ENCODE assay signal across 1 cellular context in the genomic region with DNA sequence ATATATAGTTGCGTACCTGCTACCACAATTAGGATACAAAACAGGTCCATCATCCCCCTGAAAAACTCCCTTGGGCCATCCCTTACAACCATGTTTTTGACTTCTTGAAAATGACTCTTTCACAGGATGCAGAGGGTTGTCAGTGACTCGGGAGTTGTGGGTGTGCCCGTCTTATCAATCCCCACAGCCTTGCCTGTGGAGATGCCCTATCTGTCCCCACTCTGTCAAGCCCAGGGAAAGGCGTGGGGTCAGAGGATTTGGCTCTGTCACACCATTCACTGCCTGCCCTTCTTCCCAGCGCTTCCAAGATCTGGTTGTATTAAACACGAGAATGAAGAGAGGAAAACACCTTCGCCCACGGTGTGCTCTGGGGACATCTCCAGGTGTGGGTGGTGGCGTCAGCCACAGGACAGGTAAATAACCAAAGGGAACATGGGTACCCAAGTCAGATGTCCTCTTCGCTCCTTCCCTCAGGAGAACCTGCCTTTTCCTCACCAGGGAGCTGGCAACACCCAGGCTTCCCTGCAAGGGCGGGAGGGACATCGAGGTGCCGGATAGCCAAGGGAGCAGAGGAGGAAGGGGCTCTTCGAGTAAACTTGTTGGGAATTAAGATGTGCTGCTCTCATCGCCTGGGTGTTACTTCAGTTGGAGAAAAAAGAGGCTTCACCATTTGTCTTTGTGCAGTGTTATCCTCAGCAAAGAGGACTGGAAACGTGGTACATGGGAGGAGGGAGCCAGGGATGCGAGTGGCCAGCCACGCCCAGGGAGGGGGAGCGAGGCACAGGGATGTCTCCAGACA.
TF ChIP-seq lines count a peak whose summit lies in the region.

No MANE protein-coding gene starts in this region.

TF ChIP-seq in K562, 482 proteins besides CTCF, POLR2A, EP300 and RAD21 (continued from another document and continues in another):
- TF ChIP-seq, protein P1, sequence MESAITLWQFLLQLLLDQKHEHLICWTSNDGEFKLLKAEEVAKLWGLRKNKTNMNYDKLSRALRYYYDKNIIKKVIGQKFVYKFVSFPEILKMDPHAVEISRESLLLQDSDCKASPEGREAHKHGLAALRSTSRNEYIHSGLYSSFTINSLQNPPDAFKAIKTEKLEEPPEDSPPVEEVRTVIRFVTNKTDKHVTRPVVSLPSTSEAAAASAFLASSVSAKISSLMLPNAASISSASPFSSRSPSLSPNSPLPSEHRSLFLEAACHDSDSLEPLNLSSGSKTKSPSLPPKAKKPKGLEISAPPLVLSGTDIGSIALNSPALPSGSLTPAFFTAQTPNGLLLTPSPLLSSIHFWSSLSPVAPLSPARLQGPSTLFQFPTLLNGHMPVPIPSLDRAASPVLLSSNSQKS (CRISPR knock-in tag; IDR thresholded peaks at IDR 0.05): no peak
- TF ChIP-seq, protein P2, sequence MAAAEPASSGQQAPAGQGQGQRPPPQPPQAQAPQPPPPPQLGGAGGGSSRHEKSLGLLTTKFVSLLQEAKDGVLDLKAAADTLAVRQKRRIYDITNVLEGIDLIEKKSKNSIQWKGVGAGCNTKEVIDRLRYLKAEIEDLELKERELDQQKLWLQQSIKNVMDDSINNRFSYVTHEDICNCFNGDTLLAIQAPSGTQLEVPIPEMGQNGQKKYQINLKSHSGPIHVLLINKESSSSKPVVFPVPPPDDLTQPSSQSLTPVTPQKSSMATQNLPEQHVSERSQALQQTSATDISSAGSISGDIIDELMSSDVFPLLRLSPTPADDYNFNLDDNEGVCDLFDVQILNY (CRISPR knock-in tag; IDR thresholded peaks at IDR 0.05): no peak
- TF ChIP-seq, protein P3, sequence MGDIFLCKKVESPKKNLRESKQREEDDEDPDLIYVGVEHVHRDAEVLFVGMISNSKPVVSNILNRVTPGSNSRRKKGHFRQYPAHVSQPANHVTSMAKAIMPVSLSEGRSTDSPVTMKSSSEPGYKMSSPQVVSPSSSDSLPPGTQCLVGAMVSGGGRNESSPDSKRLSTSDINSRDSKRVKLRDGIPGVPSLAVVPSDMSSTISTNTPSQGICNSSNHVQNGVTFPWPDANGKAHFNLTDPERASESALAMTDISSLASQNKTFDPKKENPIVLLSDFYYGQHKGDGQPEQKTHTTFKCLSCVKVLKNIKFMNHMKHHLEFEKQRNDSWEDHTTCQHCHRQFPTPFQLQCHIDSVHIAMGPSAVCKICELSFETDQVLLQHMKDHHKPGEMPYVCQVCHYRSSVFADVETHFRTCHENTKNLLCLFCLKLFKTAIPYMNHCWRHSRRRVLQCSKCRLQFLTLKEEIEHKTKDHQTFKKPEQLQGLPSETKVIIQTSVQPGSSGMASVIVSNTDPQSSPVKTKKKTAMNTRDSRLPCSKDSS (IDR thresholded peaks at IDR 0.05; ENCODE audit: low read depth, partially characterized antibody): no peak
- TF ChIP-seq SAP30 (IDR thresholded peaks at IDR 0.05; ENCODE audit: borderline replicate concordance, insufficient read depth, low read depth, low read length, poor library complexity, severe bottlenecking): no peak
- no peak for TF ChIP-seq NCOA4 (IDR thresholded peaks at IDR 0.05; ENCODE audit: partially characterized antibody)
- peak; percentile 36 for TF ChIP-seq EP400 (IDR thresholded peaks at IDR 0.05)
- peak in 1 of 2 experiments; percentile 31; a peak in 1 of 4 replicates for TF ChIP-seq SIN3A (IDR thresholded peaks at IDR 0.05; ENCODE audit: borderline replicate concordance in 2 of 2, control insufficient read depth in 1 of 2, low read depth in 2 of 2, low read length in 2 of 2)
- TF ChIP-seq ATF7 (IDR thresholded peaks at IDR 0.05): no peak; the same call in 1 of the 2 replicates
- TF ChIP-seq CREB1 (IDR thresholded peaks at IDR 0.05): peak; percentile 65
- TF ChIP-seq CREB1 (CRISPR knock-in tag; IDR thresholded peaks at IDR 0.05): no peak
- TF ChIP-seq NONO (IDR thresholded peaks at IDR 0.05; ENCODE audit: low read depth in 2 of 2, low read length in 1 of 2): peak in 1 of 2 experiments; percentile 67; a peak in 1 of 4 replicates
- no peak for TF ChIP-seq HINFP (tag; conservative IDR thresholded peaks at IDR 0.05; ENCODE audit: low read depth)
- TF ChIP-seq HIVEP1 (CRISPR knock-in tag; IDR thresholded peaks at IDR 0.05): no peak
- TF ChIP-seq IRF1 (CRISPR knock-in tag; IDR thresholded peaks at IDR 0.05; ENCODE audit: borderline replicate concordance): no peak
- TF ChIP-seq THRB (CRISPR knock-in tag; conservative IDR thresholded peaks at IDR 0.05): 0 out of 2 replicates have a peak, but pooled peaks have one; percentile 47
- TF ChIP-seq, protein P4, sequence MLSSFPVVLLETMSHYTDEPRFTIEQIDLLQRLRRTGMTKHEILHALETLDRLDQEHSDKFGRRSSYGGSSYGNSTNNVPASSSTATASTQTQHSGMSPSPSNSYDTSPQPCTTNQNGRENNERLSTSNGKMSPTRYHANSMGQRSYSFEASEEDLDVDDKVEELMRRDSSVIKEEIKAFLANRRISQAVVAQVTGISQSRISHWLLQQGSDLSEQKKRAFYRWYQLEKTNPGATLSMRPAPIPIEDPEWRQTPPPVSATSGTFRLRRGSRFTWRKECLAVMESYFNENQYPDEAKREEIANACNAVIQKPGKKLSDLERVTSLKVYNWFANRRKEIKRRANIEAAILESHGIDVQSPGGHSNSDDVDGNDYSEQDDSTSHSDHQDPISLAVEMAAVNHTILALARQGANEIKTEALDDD (IDR thresholded peaks at IDR 0.05): no peak
- no peak for TF ChIP-seq KLF13 (tag; IDR thresholded peaks at IDR 0.05; ENCODE audit: borderline replicate concordance, low read depth)
- no peak for TF ChIP-seq SREBF2 (CRISPR knock-in tag; IDR thresholded peaks at IDR 0.05)
- no peak for TF ChIP-seq HNRNPH1 (optimal IDR thresholded peaks at IDR 0.05; ENCODE audit: low read depth, low read length)
- TF ChIP-seq ZNF311 (CRISPR knock-in tag; IDR thresholded peaks at IDR 0.05): no peak
- TF ChIP-seq GTF2A2 (tag; IDR thresholded peaks at IDR 0.05): no peak
- no peak for TF ChIP-seq PBX2 (CRISPR knock-in tag; IDR thresholded peaks at IDR 0.05; ENCODE audit: low read depth)
- TF ChIP-seq PBX2 (tag; conservative IDR thresholded peaks at IDR 0.05; ENCODE audit: low read depth): peak; percentile 73
- no peak for TF ChIP-seq ZNF551 (CRISPR knock-in tag; IDR thresholded peaks at IDR 0.05)
- TF ChIP-seq BMI1 (IDR thresholded peaks at IDR 0.05; ENCODE audit: low read length): no peak
- peak; percentile 40 for TF ChIP-seq BRD9 (IDR thresholded peaks at IDR 0.05; ENCODE audit: low read depth, partially characterized antibody)
- TF ChIP-seq MLX (CRISPR knock-in tag; conservative IDR thresholded peaks at IDR 0.05): no peak
- TF ChIP-seq ZNF23 (CRISPR knock-in tag; IDR thresholded peaks at IDR 0.05): no peak
- TF ChIP-seq ZNF778 (CRISPR knock-in tag; IDR thresholded peaks at IDR 0.05): no peak
- TF ChIP-seq SNIP1 (IDR thresholded peaks at IDR 0.05; ENCODE audit: low read depth): no peak
- peak; percentile 82 for TF ChIP-seq LEF1 (IDR thresholded peaks at IDR 0.05)
- no peak for TF ChIP-seq HNRNPUL1 (IDR thresholded peaks at IDR 0.05; ENCODE audit: low read length)
- no peak for TF ChIP-seq ZNF830 (CRISPR knock-in tag; IDR thresholded peaks at IDR 0.05)
- TF ChIP-seq TEAD1 (CRISPR knock-in tag; IDR thresholded peaks at IDR 0.05): peak; percentile 48 to 69; a peak in 2 of 4 replicates
- TF ChIP-seq MYC (IDR thresholded peaks at IDR 0.05; ENCODE audit: low read depth, low read length): peak; percentile 73
- no peak for TF ChIP-seq MYC (CRISPR knock-in tag; IDR thresholded peaks at IDR 0.05; ENCODE audit: borderline replicate concordance, low read depth)
- TF ChIP-seq MCM3 (IDR thresholded peaks at IDR 0.05): no peak
- no peak for TF ChIP-seq RBM22 (IDR thresholded peaks at IDR 0.05; ENCODE audit: low read depth, low read length, poor library complexity, severe bottlenecking)
- no peak for TF ChIP-seq THRAP3 (IDR thresholded peaks at IDR 0.05; ENCODE audit: borderline replicate concordance)
- no peak for TF ChIP-seq RFX7 (CRISPR knock-in tag; IDR thresholded peaks at IDR 0.05)
- TF ChIP-seq ARID3B (CRISPR knock-in tag; IDR thresholded peaks at IDR 0.05; ENCODE audit: borderline replicate concordance): no peak
- TF ChIP-seq NFYB (IDR thresholded peaks at IDR 0.05; ENCODE audit: extremely low read depth, insufficient read length): no peak
- peak; percentile 67 for TF ChIP-seq MTA1 (IDR thresholded peaks at IDR 0.05; ENCODE audit: borderline replicate concordance)
- no peak for TF ChIP-seq OTX1 (CRISPR knock-in tag; IDR thresholded peaks at IDR 0.05)
- no peak for TF ChIP-seq SMARCB1 (IDR thresholded peaks at IDR 0.05; ENCODE audit: insufficient read length, low read depth)
- TF ChIP-seq GTF2F1 (IDR thresholded peaks at IDR 0.05; ENCODE audit: low read depth, low read length): peak; percentile 20; the same call in 1 of the 2 replicates
- TF ChIP-seq, protein P5, sequence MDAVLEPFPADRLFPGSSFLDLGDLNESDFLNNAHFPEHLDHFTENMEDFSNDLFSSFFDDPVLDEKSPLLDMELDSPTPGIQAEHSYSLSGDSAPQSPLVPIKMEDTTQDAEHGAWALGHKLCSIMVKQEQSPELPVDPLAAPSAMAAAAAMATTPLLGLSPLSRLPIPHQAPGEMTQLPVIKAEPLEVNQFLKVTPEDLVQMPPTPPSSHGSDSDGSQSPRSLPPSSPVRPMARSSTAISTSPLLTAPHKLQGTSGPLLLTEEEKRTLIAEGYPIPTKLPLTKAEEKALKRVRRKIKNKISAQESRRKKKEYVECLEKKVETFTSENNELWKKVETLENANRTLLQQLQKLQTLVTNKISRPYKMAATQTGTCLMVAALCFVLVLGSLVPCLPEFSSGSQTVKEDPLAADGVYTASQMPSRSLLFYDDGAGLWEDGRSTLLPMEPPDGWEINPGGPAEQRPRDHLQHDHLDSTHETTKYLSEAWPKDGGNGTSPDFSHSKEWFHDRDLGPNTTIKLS (IDR thresholded peaks at IDR 0.05; ENCODE audit: borderline replicate concordance, low read depth): no peak
- peak; percentile 96 for TF ChIP-seq TCF3 (CRISPR knock-in tag; IDR thresholded peaks at IDR 0.05)
- TF ChIP-seq ZKSCAN8 (CRISPR knock-in tag; IDR thresholded peaks at IDR 0.05): 0 out of 2 replicates have a peak, but pooled peaks have one; percentile 68
- TF ChIP-seq HMG20A (CRISPR knock-in tag; conservative IDR thresholded peaks at IDR 0.05): no peak
- TF ChIP-seq RBM25 (IDR thresholded peaks at IDR 0.05; ENCODE audit: low read depth, low read length, severe bottlenecking): no peak
- TF ChIP-seq ZKSCAN1 (IDR thresholded peaks at IDR 0.05; ENCODE audit: low read depth, low read length): peak; percentile 38; the same call in 1 of the 2 replicates
